8 cellular contexts compared by ENCODE assay signal in the genomic region with DNA sequence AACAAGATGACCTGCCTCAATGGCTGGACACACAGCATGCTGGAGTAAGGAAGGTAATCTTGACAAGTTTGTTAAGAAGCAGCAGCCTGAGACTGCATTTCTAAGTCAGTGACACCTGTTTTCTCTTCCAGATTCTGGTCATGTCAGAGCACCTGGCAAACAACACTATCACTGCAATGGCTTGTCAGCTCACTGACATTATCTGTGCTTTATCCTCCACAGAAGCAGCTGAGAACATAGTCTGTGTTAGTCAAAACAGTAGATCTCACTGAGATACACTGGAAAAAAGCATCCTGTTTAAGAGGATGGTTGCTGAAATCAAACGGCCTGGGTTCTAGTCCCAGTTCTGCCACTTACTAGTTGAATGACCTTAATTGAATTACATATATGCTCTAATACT.
"Had no signal": no experiment of that assay in that cellular context is flagged by ENCODE, and none has a peak within 500 bp of the region (broad histone marks: within the 10 kb centered on the region; RNA-seq: fewer than 3 reads in every experiment).

No MANE protein-coding gene starts in this region.

- H3K36me3 ChIP-seq: HAP-1 had no signal

- H2AFZ ChIP-seq: GM23248 had no signal

- H3K4me3 ChIP-seq: GM23248, HAP-1, K562 had no signal

- H3K9ac ChIP-seq: GM23248 had no signal

- H3K9me3 ChIP-seq: HAP-1 had no signal

- DNase-seq: GM23248, H7, HFFc6, IMR-90, KG1 had no signal

- H3K27ac ChIP-seq: GM23248 had no signal

- H3K4me3 Mint-ChIP-seq: HFFc6 had no signal

- H3K27ac Mint-ChIP-seq: HFFc6 had no signal

- ATAC-seq: HCT116, K562 had no signal
